ENCODE assay signal across 8 cellular contexts in the genomic region with DNA sequence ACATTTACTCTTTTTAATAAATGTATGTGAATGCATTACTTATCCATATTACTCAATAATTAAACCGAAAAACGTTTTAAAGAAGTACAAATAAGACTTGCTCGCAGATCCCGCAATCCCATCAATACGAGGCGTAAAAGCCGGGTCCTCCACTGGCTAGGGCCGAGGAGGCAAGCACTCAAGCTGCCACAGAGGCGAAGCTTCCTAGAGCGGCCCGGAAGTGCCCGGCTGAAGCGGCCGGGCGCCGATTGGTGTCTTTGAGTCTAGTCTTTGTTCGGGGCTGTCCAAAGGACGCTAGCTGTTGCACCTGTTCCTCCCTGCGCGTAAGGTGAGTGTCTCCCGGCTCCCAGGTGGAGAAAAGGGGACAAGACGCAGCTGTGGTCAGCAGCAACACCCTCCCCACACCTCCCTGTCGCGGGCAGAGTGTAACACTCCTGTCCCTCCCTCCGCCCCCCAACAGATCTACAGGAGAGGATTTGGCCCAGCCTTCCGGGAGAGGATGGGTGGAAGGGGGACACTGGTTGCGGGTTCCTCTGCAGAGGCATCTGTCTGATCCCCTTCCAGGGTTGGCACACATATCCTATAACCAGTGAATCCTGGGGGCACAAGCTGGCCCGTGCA.
DNase-seq lines count a peak whose midpoint lies in the region; ATAC-seq and FAIRE-seq lines count a peak whose summit lies in the region.

A gene (plus strand): TSS at position 260 of the 621 bp plus-strand sequence. CDS start 835 bp downstream, outside the sequence.

- peak; percentile 5 for FAIRE-seq in colon (lab: Jason Lieb, UNC)

- ATAC-seq in GM19025 (IDR thresholded peaks at IDR 0.05; ENCODE audit: low read depth, unreplicated experiment) (peak; percentile 99), HG03175 (IDR thresholded peaks at IDR 0.05; ENCODE audit: unreplicated experiment) (peak; percentile 95)

- DNase-seq in AG08396 (ENCODE audit: low spot score) (peak; percentile 86), NCI-H345 (lab: John Stamatoyannopoulos, UW) (peak; percentile 93), kidney glomerular epithelial cell (lab: John Stamatoyannopoulos, UW) (peak; percentile 78)
- peak; percentile 56 for DNase-seq in activated CD4-positive, alpha-beta T cell treated with anti-CD3 and anti-CD28 coated beads for 24 hours (ENCODE audit: low read depth in 2 of 2)
- DNase-seq in stimulated activated CD4-positive, alpha-beta T cell treated with anti-CD3 and anti-CD28 coated beads, Interleukin-15, amount 100 ng/mL, for 24 hours: peak; percentile 82

Comparison
In these comparisons a context has a peak if more than half of its experiments do, and no peak if none do; other contexts are left out.
1. Peak in every context shown above with its lines: DNase-seq and ATAC-seq.